14 cellular contexts compared by ENCODE assay signal in genomic region chr7:128934361-128935352, GRCh38. TPM values are rescaled to one million over a fixed set of nuclear protein-coding genes. Genes with fewer than 3 reads are reported as not detected.
A peak's percentile ranks its signal among the peaks of the same experiment; 100 is the strongest.
DNase-seq lines count a peak whose midpoint lies in the region; ATAC-seq and TF ChIP-seq lines count a peak whose summit lies in the region.
"Had no signal": no experiment of that assay in that cellular context is flagged by ENCODE, and none has a peak within 500 bp of the region (broad histone marks: within the 10 kb centered on the region; RNA-seq: fewer than 3 reads in every experiment).

No MANE protein-coding gene starts in this region.

- no peaks in the 10 kb centered on the region for H3K27me3 ChIP-seq in lung (ENCODE audit: control insufficient read depth, insufficient read depth)
- H3K27me3 ChIP-seq: right lobe of liver had no signal

- H3K27ac ChIP-seq in lung (ENCODE audit: low read depth in 1 of 2, low read length in 1 of 2) = peak overlapping the region in 1 of 2 donors; percentile 54

- ATAC-seq in GM18511 (IDR thresholded peaks at IDR 0.05; ENCODE audit: unreplicated experiment) = peak; percentile 40
- peak; percentile 38 for ATAC-seq in GM21576 (IDR thresholded peaks at IDR 0.05; ENCODE audit: unreplicated experiment)
- peak; percentile 33 for ATAC-seq in HG03460 (IDR thresholded peaks at IDR 0.05; ENCODE audit: unreplicated experiment)
- ATAC-seq in lung (ENCODE audit: insufficient read depth, low FRiP score) = peak; percentile 3

- H3K27ac Mint-ChIP-seq in activated T-helper 2 cell treated with anti-CD3 and anti-CD28 coated beads, Interferon-gamma antibody, Interleukin-2, Interleukin-4, amounts not matched to agents 10 μg/mL and 5 μg/mL and 100 μg/mL, durations not matched to agents 14 hours and 24 hours and 36 hours = no peak overlapping the region
- H3K27ac Mint-ChIP-seq: activated naive CD4-positive, alpha-beta T cell treated with anti-CD3 and anti-CD28 coated beads for 36 hours had no signal

- H3K4me3 ChIP-seq in lung = no peak overlapping the region
- H3K4me3 ChIP-seq: right lobe of liver had no signal

- WGBS in lung, 2 donors = 52 to 63% methylated on average over 12 to 14 of the region's 14 CpGs

- peaks cover 0 to 6% of the 10 kb centered on the region in 2 donors for H3K4me1 ChIP-seq in lung (ENCODE audit: control insufficient read depth in 2 of 2, insufficient read depth in 2 of 2, low read length in 2 of 2)

- intact Hi-C loops in activated T-helper 2 cell treated with anti-CD3 and anti-CD28 coated beads, Interferon-gamma antibody, Interleukin-2, Interleukin-4, amounts not matched to agents 10 μg/mL and 5 μg/mL and 100 μg/mL, durations not matched to agents 14 hours and 24 hours and 36 hours (cut with micrococcal nuclease) = no loop called here

- peaks cover 0 to 1% of the 10 kb centered on the region in 2 donors for H3K9me3 ChIP-seq in lung (ENCODE audit: control insufficient read depth in 2 of 2, insufficient read depth in 1 of 2, low read length in 1 of 2)
- H3K9me3 ChIP-seq: right lobe of liver had no signal

- TF ChIP-seq CTCF in lung (IDR thresholded peaks at IDR 0.05; ENCODE audit: control extremely low read depth, extremely low read depth) = no peak

- DNase-seq in lung (ENCODE audit: low spot score) = no peak
- no peak for DNase-seq in SHP77 treated with DMSO at 0.1 percent for 48 hours (lab: John Stamatoyannopoulos, UW)
- no peak for DNase-seq in hippocampal formation (lab: John Stamatoyannopoulos, UW)
- no peak for DNase-seq in activated T-helper 2 cell treated with anti-CD3 and anti-CD28 coated beads, Interferon-gamma antibody, Interleukin-2, Interleukin-4, amounts not matched to agents 10 μg/mL and 5 μg/mL and 100 μg/mL, durations not matched to agents 14 hours and 24 hours and 36 hours (ENCODE audit: low spot score)
- no peak for DNase-seq in RKO (ENCODE audit: low spot score)
- DNase-seq: activated naive CD4-positive, alpha-beta T cell treated with anti-CD3 and anti-CD28 coated beads for 36 hours; DMS53; kidney; NCI-H2081 treated with DMSO at 0.1 percent for 48 hours; T-helper 9 cell had no signal

- H3K36me3 Mint-ChIP-seq in activated T-helper 2 cell treated with anti-CD3 and anti-CD28 coated beads, Interferon-gamma antibody, Interleukin-2, Interleukin-4, amounts not matched to agents 10 μg/mL and 5 μg/mL and 100 μg/mL, durations not matched to agents 14 hours and 24 hours and 36 hours (ENCODE audit: low read depth) = peaks cover 3% of the 10 kb centered on the region

- no peaks in the 10 kb centered on the region for H3K9me3 Mint-ChIP-seq in activated T-helper 2 cell treated with anti-CD3 and anti-CD28 coated beads, Interferon-gamma antibody, Interleukin-2, Interleukin-4, amounts not matched to agents 10 μg/mL and 5 μg/mL and 100 μg/mL, durations not matched to agents 14 hours and 24 hours and 36 hours
- H3K9me3 Mint-ChIP-seq: activated naive CD4-positive, alpha-beta T cell treated with anti-CD3 and anti-CD28 coated beads for 36 hours had no signal

- peaks cover 24% of the 10 kb centered on the region for H3K4me1 Mint-ChIP-seq in activated T-helper 2 cell treated with anti-CD3 and anti-CD28 coated beads, Interferon-gamma antibody, Interleukin-2, Interleukin-4, amounts not matched to agents 10 μg/mL and 5 μg/mL and 100 μg/mL, durations not matched to agents 14 hours and 24 hours and 36 hours (ENCODE audit: low read depth)

- H3K4me3 Mint-ChIP-seq in activated T-helper 2 cell treated with anti-CD3 and anti-CD28 coated beads, Interferon-gamma antibody, Interleukin-2, Interleukin-4, amounts not matched to agents 10 μg/mL and 5 μg/mL and 100 μg/mL, durations not matched to agents 14 hours and 24 hours and 36 hours (ENCODE audit: low read depth) = no peak overlapping the region
- H3K4me3 Mint-ChIP-seq: activated naive CD4-positive, alpha-beta T cell treated with anti-CD3 and anti-CD28 coated beads for 36 hours had no signal

- H3K27me3 Mint-ChIP-seq in activated T-helper 2 cell treated with anti-CD3 and anti-CD28 coated beads, Interferon-gamma antibody, Interleukin-2, Interleukin-4, amounts not matched to agents 10 μg/mL and 5 μg/mL and 100 μg/mL, durations not matched to agents 14 hours and 24 hours and 36 hours (ENCODE audit: low read depth) = peaks cover 21% of the 10 kb centered on the region

- no peaks in the 10 kb centered on the region for H3K36me3 ChIP-seq in lung (ENCODE audit: control insufficient read depth in 2 of 2, insufficient read depth in 2 of 2, low read length in 2 of 2)
- H3K36me3 ChIP-seq: right lobe of liver had no signal

RNA-seq across cellular contexts. Expression of gene IRF5, which starts 3.1 kb away (rescaled TPM):
- 10 to 100 TPM in 1 of 2 donors, 1 to 10 TPM in 1; 6.0 to 34.1 TPM for total RNA-seq in lung
- 10 to 100 TPM; 22.1 to 26.2 TPM for polyA plus RNA-seq in lung
- 25.0 and 26.0 TPM in 2 replicates for total RNA-seq in activated T-helper 2 cell treated with anti-CD3 and anti-CD28 coated beads, Interferon-gamma antibody, Interleukin-2, Interleukin-4, amounts not matched to agents 10 μg/mL and 5 μg/mL and 100 μg/mL, durations not matched to agents 14 hours and 24 hours and 36 hours

RNA-seq across cellular contexts. Expression of gene KCP, which starts 24.1 kb away (rescaled TPM):
- 1 to 10 TPM in 1 of 2 donors, under 1 TPM in 1; 0.64 to 3.9 TPM for total RNA-seq in lung
- under 1 TPM; 0.22 to 0.47 TPM for polyA plus RNA-seq in lung
- total RNA-seq in activated T-helper 2 cell treated with anti-CD3 and anti-CD28 coated beads, Interferon-gamma antibody, Interleukin-2, Interleukin-4, amounts not matched to agents 10 μg/mL and 5 μg/mL and 100 μg/mL, durations not matched to agents 14 hours and 24 hours and 36 hours = not detected in 2 replicates
- total RNA-seq: activated naive CD4-positive, alpha-beta T cell treated with anti-CD3 and anti-CD28 coated beads for 36 hours had no signal
